13 cellular contexts compared by ENCODE assay signal in the genomic region with DNA sequence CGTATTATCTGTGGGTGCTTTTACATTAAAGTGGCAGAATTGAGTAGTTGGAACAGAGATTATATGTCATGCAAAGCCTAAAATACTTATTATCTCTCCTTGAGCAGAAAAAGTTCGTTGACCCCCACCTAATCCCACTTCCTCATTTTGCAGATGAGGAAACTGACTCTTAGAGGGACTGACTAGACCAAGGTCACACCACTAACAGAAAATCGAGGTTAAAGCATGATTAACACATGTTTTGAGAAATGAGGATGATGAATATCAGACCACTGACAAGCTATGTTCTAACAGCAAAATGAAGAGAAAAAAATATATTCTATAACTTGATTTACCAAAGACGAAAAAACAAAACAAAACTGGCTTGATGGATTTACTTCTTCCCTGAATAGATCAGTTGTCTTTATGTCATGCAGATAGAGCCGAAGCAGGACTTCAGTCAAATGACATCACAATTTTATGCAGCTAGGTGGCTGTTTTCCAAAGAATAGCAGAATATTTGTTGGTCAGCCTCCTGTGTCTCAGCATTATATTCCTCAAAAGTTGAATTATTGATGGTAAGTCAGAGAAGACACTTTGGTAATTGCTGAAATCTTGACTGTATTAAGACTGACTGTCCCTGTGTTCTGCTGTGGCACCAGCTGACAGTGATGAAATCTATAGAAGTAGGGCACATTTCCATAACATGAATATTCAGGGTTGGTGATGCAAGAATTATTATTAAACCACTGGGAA. TPM values are rescaled to one million over a fixed set of nuclear protein-coding genes. Genes with fewer than 3 reads are reported as not detected.
DNase-seq lines count a peak whose midpoint lies in the region; ATAC-seq and TF ChIP-seq lines count a peak whose summit lies in the region.
"Had no signal": no experiment of that assay in that cellular context is flagged by ENCODE, and none has a peak within 500 bp of the region (broad histone marks: within the 10 kb centered on the region; RNA-seq: fewer than 3 reads in every experiment).

No MANE protein-coding gene starts in this region.

- DNase-seq in SIG-M5 (lab: John Stamatoyannopoulos, UW) (peak; percentile 51), left ventricle myocardium inferior (no peak), foreskin fibroblast (no peak), midbrain (lab: John Stamatoyannopoulos, UW) (no peak), NCI-H1694 (lab: John Stamatoyannopoulos, UW) (no peak)
- DNase-seq: mucosa of descending colon; stimulated activated naive CD8-positive, alpha-beta T cell treated with anti-CD3 and anti-CD28 coated beads, Interleukin-15, amount 100 ng/mL, for 72 hours had no signal

- intact Hi-C loops in left ventricle myocardium inferior (cut with micrococcal nuclease): no loop called here

- H3K36me3 ChIP-seq in left ventricle myocardium inferior: no peaks in the 10 kb centered on the region
- H3K36me3 ChIP-seq: BLaER1 had no signal

- no peaks in the 10 kb centered on the region for H3K4me1 ChIP-seq in left ventricle myocardium inferior
- H3K4me1 ChIP-seq: BLaER1 had no signal

- ATAC-seq in GM18502 (IDR thresholded peaks at IDR 0.05; ENCODE audit: poor library complexity, unreplicated experiment) (peak; percentile 78), GM21526 (IDR thresholded peaks at IDR 0.05; ENCODE audit: low FRiP score, unreplicated experiment) (peak; percentile 75), HG03280 (IDR thresholded peaks at IDR 0.05; ENCODE audit: unreplicated experiment) (peak; percentile 77)
- ATAC-seq: mucosa of descending colon; stimulated activated naive CD8-positive, alpha-beta T cell treated with anti-CD3 and anti-CD28 coated beads, Interleukin-15, amount 100 ng/mL, for 72 hours had no signal

- H3K9me3 ChIP-seq in left ventricle myocardium inferior (replicated peaks): no peaks in the 10 kb centered on the region
- H3K9me3 ChIP-seq: BLaER1, mucosa of descending colon had no signal

- no peak overlapping the region for H3K4me3 ChIP-seq in left ventricle myocardium inferior
- H3K4me3 ChIP-seq in foreskin fibroblast (ENCODE audit: low read depth in 1 of 2, low read length in 2 of 2): no peak overlapping the region
- H3K4me3 ChIP-seq: BLaER1, mucosa of descending colon, smooth muscle cell had no signal

- no peak overlapping the region for H3K27ac ChIP-seq in left ventricle myocardium inferior (replicated peaks)
- H3K27ac ChIP-seq: BLaER1, KMS-11 had no signal

- TF ChIP-seq CTCF in left ventricle myocardium inferior (IDR thresholded peaks at IDR 0.05; ENCODE audit: borderline replicate concordance) (no peak), foreskin fibroblast (IDR thresholded peaks at IDR 0.05; ENCODE audit: low read depth, low read length) (no peak)

- no peaks in the 10 kb centered on the region for H3K27me3 ChIP-seq in left ventricle myocardium inferior (ENCODE audit: low read depth)
- H3K27me3 ChIP-seq: BLaER1 had no signal

RNA-seq across cellular contexts. Expression of gene SMIM30, which starts 24.2 kb away (rescaled TPM):
- 148 TPM for total RNA-seq in left ventricle myocardium inferior

RNA-seq across cellular contexts. Expression of gene GPR85, which starts 55.9 kb away (rescaled TPM):
- total RNA-seq in left ventricle myocardium inferior: 0.69 TPM
